ENCODE assay signal across 10 cellular contexts in genomic region chr14:104820669-104821228, GRCh38. TPM values are rescaled to one million over a fixed set of nuclear protein-coding genes. Genes with fewer than 3 reads are reported as not detected.
DNase-seq lines count a peak whose midpoint lies in the region; ATAC-seq and TF ChIP-seq lines count a peak whose summit lies in the region.
"Had no signal": no experiment of that assay in that cellular context is flagged by ENCODE, and none has a peak within 500 bp of the region (broad histone marks: within the 10 kb centered on the region; RNA-seq: fewer than 3 reads in every experiment).

No MANE protein-coding gene starts in this region.

- H3K36me3 ChIP-seq in body of pancreas (replicated peaks in 1 of 2; ENCODE audit: insufficient read depth in 1 of 2, low read depth in 2 of 2) (no peaks in the 10 kb centered on the region), testis (ENCODE audit: low read depth, missing control alignments) (no peaks in the 10 kb centered on the region)

- H3K27me3 ChIP-seq in body of pancreas (no peaks in the 10 kb centered on the region), testis (no peaks in the 10 kb centered on the region)

- H3K4me3 ChIP-seq in body of pancreas (no peak overlapping the region), testis (no peak overlapping the region)

- H3K4me1 ChIP-seq in body of pancreas, result peaks cover 16% of the 10 kb centered on the region
- peaks cover 1% of the 10 kb centered on the region for H3K4me1 ChIP-seq in testis

- no peak overlapping the region for H3K27ac ChIP-seq in body of pancreas
- no peak overlapping the region for H3K27ac ChIP-seq in testis
- H3K27ac ChIP-seq: C4-2B had no signal

- 25 to 37% methylated on average over 6 to 22 of the region's 22 CpGs for WGBS in body of pancreas, 2 donors
- 31 to 45% methylated on average over 18 to 22 of the region's 22 CpGs for WGBS in testis, 2 donors

- intact Hi-C loops in body of pancreas (cut with DNase I), result loop anchor here (5.0 kb wide), 1 partner anchor 48 kb away; no protein-coding TSS in a partner anchor
- intact Hi-C loops in testis (cut with DNase I; ENCODE audit: low total_unique reads), result no loop called here

- in situ Hi-C loops in G401 (cut with HindIII; ENCODE audit: low sequenced_read_pairs), result loop anchor here (10.0 kb wide), 1 partner anchor 114 kb away; no protein-coding TSS in a partner anchor

- H3K9me3 ChIP-seq in body of pancreas (no peaks in the 10 kb centered on the region), testis (no peaks in the 10 kb centered on the region)

- TF ChIP-seq POLR2A in body of pancreas (IDR thresholded peaks at IDR 0.05) (no peak), testis (IDR thresholded peaks at IDR 0.05) (no peak)

- DNase-seq in NCI-H748 (lab: John Stamatoyannopoulos, UW; ENCODE audit: unreplicated experiment) (peak; percentile 42), NCI-H748 treated with DMSO at 0.1 percent for 48 hours (lab: John Stamatoyannopoulos, UW) (no peak), body of pancreas (peak; percentile 41 to 74 (median 71)), iris pigment epithelial cell (ENCODE audit: low read depth) (peak; percentile 75), testis (peak; percentile 77), G401 (ENCODE audit: low spot score) (no peak)
- DNase-seq: activated CD8-positive, alpha-beta memory T cell treated with anti-CD3 and anti-CD28 coated beads, Interleukin-2, amount 10 ng/mL, durations not matched to agents 7 days and 5 days had no signal

- TF ChIP-seq CTCF in body of pancreas (IDR thresholded peaks at IDR 0.05) (peak in 6 of 7 experiments; percentile 10 to 71 (median 52)), testis (IDR thresholded peaks at IDR 0.05) (peak in 2 of 3 experiments; percentile 40 to 46)

- ATAC-seq in body of pancreas (peak; percentile 22), HG02798 (IDR thresholded peaks at IDR 0.05; ENCODE audit: poor library complexity, unreplicated experiment) (no peak), GM19395 (IDR thresholded peaks at IDR 0.05; ENCODE audit: unreplicated experiment) (no peak)
- ATAC-seq: activated CD8-positive, alpha-beta memory T cell treated with anti-CD3 and anti-CD28 coated beads, Interleukin-2, amount 10 ng/mL, durations not matched to agents 7 days and 5 days had no signal

RNA-seq across cellular contexts. Expression of gene ZBTB42, which starts 19.8 kb away (rescaled TPM):
- total RNA-seq in body of pancreas, result 10 to 100 TPM; 10.6 to 21.8 TPM
- total RNA-seq in testis, result 1 to 10 TPM; 6.1 to 8.4 TPM
- polyA plus RNA-seq in testis (ENCODE audit: insufficient read depth, low read depth, low replicate concordance), result 7.1 TPM
- total RNA-seq in G401 (2014; rRNA removed; shearing (Covaris generic)), result 14.3 and 25.3 TPM in 2 replicates

RNA-seq across cellular contexts. Expression of gene AKT1, which starts 25.2 kb away (rescaled TPM):
- 100 to 1,000 TPM in 1 of 2 donors, 10 to 100 TPM in 1; 74.2 to 151 TPM for total RNA-seq in body of pancreas
- 100 to 1,000 TPM; 106 to 125 TPM for total RNA-seq in testis
- 68.2 TPM for polyA plus RNA-seq in testis (ENCODE audit: insufficient read depth, low read depth, low replicate concordance)
- total RNA-seq in G401 (2014; rRNA removed; shearing (Covaris generic)), result 220 and 224 TPM in 2 replicates

RNA-seq across cellular contexts. Expression of gene CEP170B, which starts 44.3 kb away (rescaled TPM):
- total RNA-seq in body of pancreas (10 to 100 TPM; 23.6 to 41.9 TPM), testis (10 to 100 TPM; 73.9 to 79.7 TPM)
- 33.9 TPM for polyA plus RNA-seq in testis (ENCODE audit: insufficient read depth, low read depth, low replicate concordance)
- 10.6 and 14.4 TPM in 2 replicates for total RNA-seq in G401 (2014; rRNA removed; shearing (Covaris generic))

Comparison
In these comparisons a context has a peak if more than half of its experiments do, and no peak if none do; other contexts are left out.
1. DNase-seq: peak in NCI-H748 (single experiment), body of pancreas (4 of 4), iris pigment epithelial cell (single experiment) and testis (single experiment); none in NCI-H748 treated with DMSO at 0.1 percent for 48 hours (single experiment) and G401 (single experiment).